Comparison of ENCODE assay signal across 9 cellular contexts in the genomic region with DNA sequence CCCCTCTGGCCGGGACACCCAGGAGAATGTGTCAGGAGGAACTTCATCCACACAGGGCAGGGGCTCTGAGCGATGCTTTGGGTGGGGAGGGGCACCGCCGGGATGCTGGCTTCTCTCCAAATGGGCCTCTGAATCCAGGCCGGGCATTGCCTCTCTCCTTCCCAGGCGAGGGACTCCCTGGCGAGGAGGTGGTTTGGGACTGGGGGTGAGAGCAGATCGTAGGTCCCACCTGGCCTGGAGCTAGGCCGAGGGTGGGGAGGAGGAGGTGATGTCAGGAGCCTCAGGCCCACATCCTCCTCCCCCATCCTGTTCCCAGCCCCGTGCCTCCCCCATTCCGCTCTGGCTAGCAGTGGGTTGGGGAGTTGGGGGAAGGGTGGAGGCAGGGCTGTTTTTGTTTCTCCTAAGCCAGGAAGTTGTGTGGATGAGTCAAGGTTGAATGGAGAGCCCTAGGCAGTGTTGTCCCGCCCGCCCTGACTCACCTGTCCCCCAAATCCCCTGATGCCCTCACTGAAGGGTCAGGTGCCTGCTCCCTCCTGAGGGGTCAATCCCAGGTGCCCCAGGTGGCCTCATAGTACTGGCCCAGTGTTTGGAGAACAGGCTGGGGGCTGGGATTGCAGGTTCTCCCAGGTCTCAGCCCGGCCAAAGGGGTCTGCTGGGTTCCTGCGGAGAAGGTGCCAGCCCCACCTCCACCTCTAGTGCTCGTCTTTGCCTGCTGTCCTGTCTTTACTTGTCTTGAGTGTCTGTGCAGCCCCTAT. TPM values are rescaled to one million over a fixed set of nuclear protein-coding genes. Genes with fewer than 3 reads are reported as not detected.
DNase-seq lines count a peak whose midpoint lies in the region; TF ChIP-seq lines count a peak whose summit lies in the region.
"Had no signal": no experiment of that assay in that cellular context is flagged by ENCODE, and none has a peak within 500 bp of the region (broad histone marks: within the 10 kb centered on the region; RNA-seq: fewer than 3 reads in every experiment).

No MANE protein-coding gene starts in this region.

- H3K4me3 ChIP-seq in DOHH2 (ENCODE audit: low read length) (peak overlapping the region; percentile 45; the same call in 1 of the 2 replicates), epithelial cell of proximal tubule (ENCODE audit: low read depth, low read length) (peak overlapping the region; percentile 71), osteoblast (ENCODE audit: insufficient read depth, low read length) (no peak overlapping the region), BE2C (ENCODE audit: low read depth, low read length) (no peak overlapping the region)

- POLR2A ChIA-PET in HEK293T (lab: Yijun Ruan, JAX), result interaction anchor here (0.7 kb wide), 1 partner anchor 12 kb away, joined by 3 read pairs; no protein-coding TSS in a partner anchor

- peak overlapping the region; percentile 41 for H2AFZ ChIP-seq in osteoblast (ENCODE audit: low read length)

- H3K27me3 ChIP-seq in DOHH2 (ENCODE audit: control insufficient read depth, low read length), result peaks cover 7% of the 10 kb centered on the region
- peaks cover 18% of the 10 kb centered on the region for H3K27me3 ChIP-seq in osteoblast (ENCODE audit: insufficient read depth, low read length)
- H3K27me3 ChIP-seq in BE2C, result peaks cover 86% of the 10 kb centered on the region

- TF ChIP-seq CTCF in DOHH2 (IDR thresholded peaks at IDR 0.05; ENCODE audit: low read depth, low read length, poor library complexity, severe bottlenecking) (no peak), epithelial cell of proximal tubule (conservative IDR thresholded peaks at IDR 0.05; ENCODE audit: low read depth, low read length) (no peak), osteoblast (IDR thresholded peaks at IDR 0.05; ENCODE audit: extremely low read depth, low read depth, low read length) (no peak), BE2C (IDR thresholded peaks at IDR 0.05; ENCODE audit: low read depth, low read length) (no peak)

- no peaks in the 10 kb centered on the region for H3K79me2 ChIP-seq in DOHH2 (ENCODE audit: control insufficient read depth, low read length)
- no peaks in the 10 kb centered on the region for H3K79me2 ChIP-seq in osteoblast (ENCODE audit: insufficient read depth, low read length)

- H3K27ac ChIP-seq in DOHH2 (ENCODE audit: low read depth, low read length) (no peak overlapping the region), osteoblast (ENCODE audit: low read depth, low read length) (no peak overlapping the region)
- H3K27ac ChIP-seq: adrenal gland had no signal

- peaks cover 40% of the 10 kb centered on the region for H3K4me1 ChIP-seq in DOHH2 (ENCODE audit: control insufficient read depth, low read length)
- H3K4me1 ChIP-seq in osteoblast (ENCODE audit: insufficient read depth, low read length), result peaks cover 19% of the 10 kb centered on the region
- no peaks in the 10 kb centered on the region for H3K4me1 ChIP-seq in BE2C

- H3K36me3 ChIP-seq in DOHH2 (ENCODE audit: control insufficient read depth, low read length) (no peaks in the 10 kb centered on the region), osteoblast (ENCODE audit: insufficient read depth, low read length) (no peaks in the 10 kb centered on the region), BE2C (no peaks in the 10 kb centered on the region)
- H3K36me3 ChIP-seq: adrenal gland had no signal

- no peaks in the 10 kb centered on the region for H3K9me3 ChIP-seq in DOHH2 (ENCODE audit: control insufficient read depth, insufficient read depth, low read length)
- no peaks in the 10 kb centered on the region for H3K9me3 ChIP-seq in osteoblast (ENCODE audit: low read depth, low read length)
- H3K9me3 ChIP-seq in BE2C, result no peaks in the 10 kb centered on the region
- H3K9me3 ChIP-seq: adrenal gland had no signal

- H3F3A ChIP-seq in DOHH2 (ENCODE audit: control insufficient read depth, insufficient read depth), result no peaks in the 10 kb centered on the region

- H4K20me1 ChIP-seq in DOHH2 (ENCODE audit: control insufficient read depth, insufficient read depth, low read depth, low read length) (no peaks in the 10 kb centered on the region), osteoblast (ENCODE audit: insufficient read depth, low read length) (no peaks in the 10 kb centered on the region)

- H3K4me2 ChIP-seq in DOHH2 (ENCODE audit: low read length), result peak overlapping the region; percentile 57
- peak overlapping the region; percentile 69 for H3K4me2 ChIP-seq in osteoblast (ENCODE audit: insufficient read depth, low read length)

- CTCF ChIA-PET in HEK293T (lab: Yijun Ruan, JAX), result no interaction called here

- DNase-seq in NCI-H226 (peak; percentile 90), epithelial cell of proximal tubule (ENCODE audit: low read depth) (no peak), osteoblast (ENCODE audit: insufficient read length, low spot score, missing footprints) (peak; percentile 94), mesenteric fat pad (ENCODE audit: low spot score) (no peak), BE2C (no peak), HEK293T (ENCODE audit: extremely low spot score) (no peak), HuH-7 (ENCODE audit: low spot score) (no peak)
- DNase-seq: adrenal gland had no signal

- H3K9me2 ChIP-seq in DOHH2 (replicated peaks; ENCODE audit: control insufficient read depth, low read length), result no peaks in the 10 kb centered on the region

TF ChIP-seq in HEK293T, 16 proteins besides CTCF, POLR2A, EP300 and RAD21:
- no peak for TF ChIP-seq L3MBTL2 (conservative IDR thresholded peaks at IDR 0.05)
- no peak for TF ChIP-seq CTBP1 (IDR thresholded peaks at IDR 0.05; ENCODE audit: borderline replicate concordance)
- TF ChIP-seq NFRKB (IDR thresholded peaks at IDR 0.05), result no peak
- TF ChIP-seq LEF1 (IDR thresholded peaks at IDR 0.05; ENCODE audit: borderline replicate concordance), result no peak
- TF ChIP-seq BHLHE40 (IDR thresholded peaks at IDR 0.05; ENCODE audit: borderline replicate concordance), result no peak
- no peak for TF ChIP-seq TARDBP (IDR thresholded peaks at IDR 0.05)
- TF ChIP-seq HDGF (IDR thresholded peaks at IDR 0.05; ENCODE audit: borderline replicate concordance), result no peak

RNA-seq across cellular contexts. Expression of a gene that starts 2.8 kb away (rescaled TPM):
- total RNA-seq in epithelial cell of proximal tubule, result 20.1 and 42.0 TPM in 2 replicates
- total RNA-seq in osteoblast, result under 0.01 and 0.29 TPM in 2 replicates
- 0.29 TPM for total RNA-seq in mesenteric fat pad
- not detected for polyA plus RNA-seq in BE2C (2012; ENCODE audit: insufficient read depth, insufficient read length, low read depth)

RNA-seq across cellular contexts. Expression of a gene that starts 10.2 kb away (rescaled TPM):
- total RNA-seq in epithelial cell of proximal tubule, result 64.0 and 95.7 TPM in 2 replicates
- 14.8 and 16.5 TPM in 2 replicates for total RNA-seq in osteoblast
- total RNA-seq in mesenteric fat pad, result 36.4 TPM
- polyA plus RNA-seq in BE2C (2012; ENCODE audit: insufficient read depth, insufficient read length, low read depth), result 56.4 TPM

RNA-seq across cellular contexts. Expression of a gene that starts 40.7 kb away (rescaled TPM):
- 29.4 and 53.3 TPM in 2 replicates for total RNA-seq in epithelial cell of proximal tubule
- 40.4 and 44.2 TPM in 2 replicates for total RNA-seq in osteoblast
- 21.9 TPM for total RNA-seq in mesenteric fat pad
- 2.5 TPM for polyA plus RNA-seq in BE2C (2012; ENCODE audit: insufficient read depth, insufficient read length, low read depth)

RNA-seq across cellular contexts. Expression of a gene that starts 52.7 kb away (rescaled TPM):
- 6.1 and 11.2 TPM in 2 replicates for total RNA-seq in epithelial cell of proximal tubule
- 10.3 and 10.9 TPM in 2 replicates for total RNA-seq in osteoblast
- total RNA-seq in mesenteric fat pad, result 13.6 TPM
- 30.5 TPM for polyA plus RNA-seq in BE2C (2012; ENCODE audit: insufficient read depth, insufficient read length, low read depth)

Comparison
In these comparisons a context has a peak if more than half of its experiments do, and no peak if none do; other contexts are left out.
1. H3K4me3 ChIP-seq: peak in DOHH2 (single experiment) and epithelial cell of proximal tubule (single experiment); none in osteoblast (single experiment) and BE2C (single experiment).
2. DNase-seq: peak in NCI-H226 (single experiment) and osteoblast (single experiment); none in epithelial cell of proximal tubule (single experiment), mesenteric fat pad (single experiment), BE2C (single experiment), HEK293T (single experiment) and HuH-7 (single experiment).
3. RNA of a gene that starts 2.8 kb away (total RNA-seq): 20.1 to 42.0 TPM in epithelial cell of proximal tubule; 0.29 TPM in mesenteric fat pad (single experiment) and under 0.01 to 0.29 TPM in osteoblast; every median in the first group is over 10 times any median in the second.